8 cellular contexts compared by ENCODE assay signal in genomic region chr3:129003578-129004112, GRCh38. TPM values are rescaled to one million over a fixed set of nuclear protein-coding genes. Genes with fewer than 3 reads are reported as not detected.
A peak's percentile ranks its signal among the peaks of the same experiment; 100 is the strongest.
DNase-seq lines count a peak whose midpoint lies in the region; ATAC-seq, FAIRE-seq and TF ChIP-seq lines count a peak whose summit lies in the region.

No MANE protein-coding gene starts in this region.

- no peak overlapping the region for H3K56ac ChIP-seq in H1 (replicated peaks; ENCODE audit: insufficient read length, low read depth, low read length)

- no peaks in the 10 kb centered on the region for H3K9me3 Mint-ChIP-seq in progenitor cell of endocrine pancreas (ENCODE audit: low read depth)

- no peak overlapping the region for H2BK20ac ChIP-seq in H1 (ENCODE audit: low read length)

- H3K27ac ChIP-seq in H1 (ENCODE audit: low read depth, low read length) (no peak overlapping the region), tibial nerve (no peak overlapping the region)

- peaks cover 4 to 19% (median 13%) of the 10 kb centered on the region in 4 experiments for H3K4me1 ChIP-seq in H1 (replicated peaks in 1 of 4; ENCODE audit: control insufficient read depth in 3 of 4, insufficient read depth in 4 of 4, low read length in 3 of 4)
- H3K4me1 ChIP-seq in tibial nerve, result peaks cover 0 to 45% (median 6%) of the 10 kb centered on the region in 4 donors

- H4K5ac ChIP-seq in H1 (ENCODE audit: insufficient read length, low read depth, low read length), result no peak overlapping the region

- H3K79me2 ChIP-seq in H1 (ENCODE audit: control insufficient read depth in 1 of 2, insufficient read depth in 2 of 2, low read length in 2 of 2), result no peaks in the 10 kb centered on the region

- peak overlapping the region; percentile 36 for H4K8ac ChIP-seq in H1 (ENCODE audit: extremely low read depth, insufficient read depth, low read length)

- H3K4me2 ChIP-seq in H1 (ENCODE audit: insufficient read depth in 1 of 2, low read depth in 2 of 2, low read length in 2 of 2), result peak overlapping the region; percentile 68 to 72

- TF ChIP-seq CTCF in H1 (IDR thresholded peaks at IDR 0.05; ENCODE audit: control extremely low read depth in 1 of 3, insufficient read depth in 1 of 3, low read depth in 1 of 3, low read length in 3 of 3) (peak in 2 of 3 experiments; percentile 25 to 38; a peak in 3 of 4 replicates), progenitor cell of endocrine pancreas (IDR thresholded peaks at IDR 0.05; ENCODE audit: unreplicated experiment) (peak; percentile 51), tibial nerve (IDR thresholded peaks at IDR 0.05) (peak in 1 of 5 experiments; percentile 11)

- H3K9me3 ChIP-seq in H1 (ENCODE audit: insufficient read depth in 2 of 2, low read depth in 1 of 2, low read length in 1 of 2), result no peaks in the 10 kb centered on the region
- H3K9me3 ChIP-seq in tibial nerve, result no peaks in the 10 kb centered on the region

- H3K36me3 ChIP-seq in H1 (ENCODE audit: control insufficient read depth in 2 of 4, insufficient read depth in 4 of 4, low read length in 3 of 4) (peaks cover 0 to 13% (median 0%) of the 10 kb centered on the region in 4 experiments; a peak in 1 of 8 replicates), tibial nerve (no peaks in the 10 kb centered on the region)

- no peak overlapping the region for H2AK5ac ChIP-seq in H1 (ENCODE audit: low read depth, low read length)

- H3K14ac ChIP-seq in H1 (ENCODE audit: insufficient read length), result no peak overlapping the region

- no peak overlapping the region for H3K23ac ChIP-seq in H1 (ENCODE audit: insufficient read length)

- H3K9ac ChIP-seq in H1 (replicated peaks in 1 of 4; ENCODE audit: extremely low read depth in 1 of 4, low read depth in 3 of 4, low read length in 3 of 4), result no peak overlapping the region

- 0 out of 2 replicates have a peak overlapping the region, but pooled peaks have one; percentile 82 for H3K18ac ChIP-seq in H1 (ENCODE audit: extremely low read depth, low read length)

- no peak overlapping the region for H3K4ac ChIP-seq in H1 (replicated peaks; ENCODE audit: insufficient read length, low read depth, low read length)

- peak overlapping the region in 3 of 4 experiments; percentile 4 to 50 (median 24); a peak in 6 of 8 replicates for H3K4me3 ChIP-seq in H1 (ENCODE audit: extremely low read depth in 1 of 4, insufficient read depth in 2 of 4, low read depth in 3 of 4, low read length in 4 of 4)
- H3K4me3 ChIP-seq in tibial nerve, result no peak overlapping the region

- peaks cover 21% of the 10 kb centered on the region; the same call in 1 of the 2 replicates for H3K23me2 ChIP-seq in H1 (ENCODE audit: low read depth, low read length)

- H3K4me1 Mint-ChIP-seq in progenitor cell of endocrine pancreas (ENCODE audit: low read depth), result peaks cover 13% of the 10 kb centered on the region

- TF ChIP-seq EP300 in H1 (IDR thresholded peaks at IDR 0.05; ENCODE audit: borderline replicate concordance in 1 of 2, low read depth in 2 of 2, low read length in 2 of 2) (no peak), tibial nerve (IDR thresholded peaks at IDR 0.05) (no peak)

- POLR2A ChIA-PET in H1 (lab: Charles Lee; ENCODE audit: partially characterized antibody), result interaction anchor here (0.7 to 4.4 kb wide), 4 partner anchors 9 to 24 kb away, joined by 3 to 13 read pairs (median 4); partner anchors contain the start of gene CFAP92

- H3K27me3 Mint-ChIP-seq in progenitor cell of endocrine pancreas, result peaks cover 56% of the 10 kb centered on the region

- H3K27me3 ChIP-seq in H1 (replicated peaks in 1 of 4; ENCODE audit: control insufficient read depth in 3 of 4, extremely low read depth in 1 of 4, insufficient read depth in 3 of 4, low read length in 3 of 4) (peaks cover 52 to 70% (median 58%) of the 10 kb centered on the region in 4 experiments), tibial nerve (peaks cover 0 to 55% of the 10 kb centered on the region in 2 donors)

- H3K4me3 Mint-ChIP-seq in progenitor cell of endocrine pancreas (ENCODE audit: low read depth), result no peak overlapping the region

- peak; percentile 79 to 80 for ATAC-seq in activated CD4-positive, CD25-positive, alpha-beta regulatory T cell treated with anti-CD3 and anti-CD28 coated beads, Interleukin-2, amount 50 U/mL, for 24 hours
- ATAC-seq in HG03342 (IDR thresholded peaks at IDR 0.05; ENCODE audit: unreplicated experiment), result no peak

- TF ChIP-seq RAD21 in H1 (IDR thresholded peaks at IDR 0.05 in 1 of 2, conservative IDR thresholded peaks at IDR 0.05 in 1 of 2; ENCODE audit: low read depth in 2 of 2, low read length in 2 of 2), result no peak; a peak in 1 of 4 replicates

- H2BK120ac ChIP-seq in H1 (replicated peaks; ENCODE audit: low read depth, low read length), result no peak overlapping the region

- CTCF ChIA-PET in H1 (lab: Charles Lee; ENCODE audit: partially characterized antibody), result interaction anchor here (0.8 to 6.0 kb wide), 8 partner anchors 9 to 115 kb away, joined by 3 to 40 read pairs (median 5); partner anchors contain the start of gene CFAP92

- no peaks in the 10 kb centered on the region for H3K79me1 ChIP-seq in H1 (ENCODE audit: low read depth, low read length)

- H2BK5ac ChIP-seq in H1 (ENCODE audit: low read depth, low read length), result no peak overlapping the region

- H2AFZ ChIP-seq in H1 (ENCODE audit: low read length), result peak overlapping the region; percentile 89; the same call in 1 of the 2 replicates

- no peak overlapping the region for H2BK15ac ChIP-seq in H1 (ENCODE audit: low read length)

- TF ChIP-seq POLR2A in H1 (IDR thresholded peaks at IDR 0.05; ENCODE audit: control extremely low read depth in 1 of 2, low read depth in 2 of 2, low read length in 2 of 2) (no peak), tibial nerve (IDR thresholded peaks at IDR 0.05) (no peak)

- H4K20me1 ChIP-seq in H1 (replicated peaks in 1 of 2; ENCODE audit: control insufficient read depth in 1 of 2, insufficient read depth in 2 of 2, low read length in 2 of 2), result peaks cover 2 to 9% of the 10 kb centered on the region in 2 experiments

- FAIRE-seq in H1 (lab: Jason Lieb, UNC), result no peak

- 10% methylated on average over 47 of the region's 55 CpGs; no CpG with 5 or more reads in 1 of the 2 experiments for WGBS in H1 (ENCODE audit: extremely low coverage in 1 of 2, insufficient coverage in 1 of 2, insufficient read length in 1 of 2, insufficient replicate concordance in 2 of 2, low coverage in 1 of 2, low lambda C conversion rate in 2 of 2, missing lambda C conversion rate in 1 of 2), 2 experiments
- 11 to 16% methylated on average over 20 to 23 of the region's 55 CpGs for WGBS in tibial nerve, 2 donors

- H3K36me3 Mint-ChIP-seq in progenitor cell of endocrine pancreas (ENCODE audit: insufficient read depth), result no peaks in the 10 kb centered on the region

- no peak overlapping the region for H4K91ac ChIP-seq in H1 (replicated peaks; ENCODE audit: insufficient read length, low read length)

- peak; percentile 12 for DNase-seq in DMS79 treated with DMSO at 0.1 percent for 48 hours (lab: John Stamatoyannopoulos, UW)
- no peak for DNase-seq in DMS79 (lab: John Stamatoyannopoulos, UW)
- DNase-seq in H1 (ENCODE audit: low read depth in 1 of 2, low spot score in 2 of 2), result no peak
- DNase-seq in progenitor cell of endocrine pancreas (ENCODE audit: low spot score, unreplicated experiment), result peak; percentile 58
- no peak for DNase-seq in tibial nerve (ENCODE audit: low spot score in 2 of 2)
- DNase-seq in HCEC 1CT, result no peak

- no peak overlapping the region for H3K27ac Mint-ChIP-seq in progenitor cell of endocrine pancreas

- H2BK12ac ChIP-seq in H1 (ENCODE audit: low read depth, low read length), result peak overlapping the region; percentile 28; the same call in 1 of the 2 replicates

TF ChIP-seq in H1, 55 proteins besides CTCF, POLR2A, EP300 and RAD21 (continues in another document):
- TF ChIP-seq SIX5 (IDR thresholded peaks at IDR 0.05; ENCODE audit: low read depth, low read length), result no peak
- no peak for TF ChIP-seq SIRT6 (IDR thresholded peaks at IDR 0.05; ENCODE audit: low read length)
- TF ChIP-seq POLR2AphosphoS5 (IDR thresholded peaks at IDR 0.05; ENCODE audit: low read depth, low read length), result no peak

RNA-seq across cellular contexts. Expression of gene EFCC1, which starts 2.5 kb away (rescaled TPM):
- 0.37 and 0.44 TPM in 2 replicates for total RNA-seq in H1 (2021; fragmentation: NEBNext Ultra II Directional; extraction: Animal tissue kit (Norgen Biotek cat#: 25700))
- polyA plus RNA-seq in H1 (2011; rRNA removed), result 0.14 and 0.30 TPM in 2 replicates
- polyA plus RNA-seq in H1 (2011; cell fraction: cytosol; rRNA removed), result 0.18 TPM
- 0.40 TPM for polyA plus RNA-seq in H1 (2011; cell fraction: nucleus; rRNA removed)
- polyA plus RNA-seq in H1 (2012, experiment 1 of 2), result 0.08 to 0.13 TPM in 2 of 4 replicates, not detected in the others
- 0.10 TPM for polyA plus RNA-seq in H1 (2012, experiment 2 of 2)
- 0.02 TPM for polyA plus RNA-seq in H1 (2013, experiment 1 of 2)
- polyA plus RNA-seq in H1 (2013, experiment 2 of 2), result 0.07 TPM
- 0.32 and 0.41 TPM in 2 replicates for polyA minus RNA-seq in H1 (2011; rRNA and poly(A)+ RNA removed)
- not detected for polyA minus RNA-seq in H1 (2011; cell fraction: cytosol; rRNA and poly(A)+ RNA removed)
- polyA minus RNA-seq in H1 (2011; cell fraction: nucleus; rRNA and poly(A)+ RNA removed), result 0.20 TPM
- 0.60 TPM in 2 replicates for total RNA-seq in progenitor cell of endocrine pancreas
- total RNA-seq in tibial nerve, result 1 to 10 TPM in 3 of 4 donors, under 1 TPM in 1; 0.22 to 2.1 (median 1.9) TPM

RNA-seq across cellular contexts. Expression of gene CFAP92, which starts 9.8 kb away (rescaled TPM):
- 2.0 and 2.4 TPM in 2 replicates for total RNA-seq in H1 (2021; fragmentation: NEBNext Ultra II Directional; extraction: Animal tissue kit (Norgen Biotek cat#: 25700))
- 0.77 and 1.2 TPM in 2 replicates for polyA plus RNA-seq in H1 (2011; rRNA removed)
- polyA plus RNA-seq in H1 (2011; cell fraction: cytosol; rRNA removed), result 0.94 TPM
- 1.2 TPM for polyA plus RNA-seq in H1 (2011; cell fraction: nucleus; rRNA removed)
- polyA plus RNA-seq in H1 (2012, experiment 1 of 2), result 1.1 to 1.6 TPM (median 1.2 TPM) in 4 replicates
- polyA plus RNA-seq in H1 (2012, experiment 2 of 2), result 0.60 TPM
- 1.4 TPM for polyA plus RNA-seq in H1 (2013, experiment 1 of 2)
- polyA plus RNA-seq in H1 (2013, experiment 2 of 2), result 1.6 TPM
- 1.00 and 1.1 TPM in 2 replicates for polyA minus RNA-seq in H1 (2011; rRNA and poly(A)+ RNA removed)
- polyA minus RNA-seq in H1 (2011; cell fraction: cytosol; rRNA and poly(A)+ RNA removed), result 0.73 TPM
- 2.2 TPM for polyA minus RNA-seq in H1 (2011; cell fraction: nucleus; rRNA and poly(A)+ RNA removed)
- total RNA-seq in progenitor cell of endocrine pancreas (2.4 and 2.7 TPM in 2 replicates), tibial nerve (under 1 TPM in 3 of 4 donors, not detected in 1; 0.22 to 0.78 (median 0.63) TPM)

RNA-seq across cellular contexts. Expression of gene GP9, which starts 56.9 kb away (rescaled TPM):
- total RNA-seq in H1 (2021; fragmentation: NEBNext Ultra II Directional; extraction: Animal tissue kit (Norgen Biotek cat#: 25700)), result not detected in 2 replicates
- not detected in 2 replicates for polyA plus RNA-seq in H1 (2011; rRNA removed)
- polyA plus RNA-seq in H1 (2011; cell fraction: cytosol; rRNA removed), result not detected
- polyA plus RNA-seq in H1 (2011; cell fraction: nucleus; rRNA removed), result not detected
- polyA plus RNA-seq in H1 (2012, experiment 1 of 2), result not detected in 4 replicates
- not detected for polyA plus RNA-seq in H1 (2012, experiment 2 of 2)
- polyA plus RNA-seq in H1 (2013, experiment 1 of 2), result not detected
- polyA plus RNA-seq in H1 (2013, experiment 2 of 2), result not detected
- polyA minus RNA-seq in H1 (2011; rRNA and poly(A)+ RNA removed), result not detected in 2 replicates
- not detected for polyA minus RNA-seq in H1 (2011; cell fraction: cytosol; rRNA and poly(A)+ RNA removed)
- not detected for polyA minus RNA-seq in H1 (2011; cell fraction: nucleus; rRNA and poly(A)+ RNA removed)
- total RNA-seq in progenitor cell of endocrine pancreas, result not detected in 2 replicates
- not detected for total RNA-seq in tibial nerve

Comparison
In these comparisons a context has a peak if more than half of its experiments do, and no peak if none do; other contexts are left out.
1. DNase-seq: peak in DMS79 treated with DMSO at 0.1 percent for 48 hours (single experiment) and progenitor cell of endocrine pancreas (single experiment); none in DMS79 (single experiment), H1 (0 of 2), tibial nerve (0 of 2) and HCEC 1CT (single experiment).
2. H3K4me3 ChIP-seq: peak in H1 (3 of 4); none in tibial nerve (0 of 4).